ENCODE assay signal across 8 cellular contexts in genomic region chr2:40448476-40449079, GRCh38. TPM values are rescaled to one million over a fixed set of nuclear protein-coding genes. Genes with fewer than 3 reads are reported as not detected.
DNase-seq lines count a peak whose midpoint lies in the region; ATAC-seq, FAIRE-seq and TF ChIP-seq lines count a peak whose summit lies in the region.

No MANE protein-coding gene starts in this region.

- intact Hi-C loops in OCI-LY7 (cut with micrococcal nuclease; ENCODE audit: unreplicated experiment): loop anchor here (2.0 to 5.0 kb wide), 4 partner anchors 104 to 536 kb away; no protein-coding TSS in a partner anchor
- intact Hi-C loops in activated T-helper 2 cell treated with anti-CD3 and anti-CD28 coated beads, Interferon-gamma antibody, Interleukin-2, Interleukin-4, amounts not matched to agents 10 μg/mL and 5 μg/mL and 100 μg/mL, durations not matched to agents 14 hours and 24 hours and 36 hours (cut with micrococcal nuclease): loop anchor here (5.0 kb wide), 1 partner anchor 104 kb away; no protein-coding TSS in a partner anchor

- no TSS peak for BruUV-seq in OCI-LY7 (replicated peaks; lab: Mats Ljungman, UMichigan)

- CTCF ChIA-PET in OCI-LY7 (lab: Charles Lee; ENCODE audit: unreplicated experiment): no interaction called here

- no peaks in the 10 kb centered on the region for H3K9me3 Mint-ChIP-seq in type B pancreatic cell
- no peaks in the 10 kb centered on the region for H3K9me3 Mint-ChIP-seq in activated T-helper 2 cell treated with anti-CD3 and anti-CD28 coated beads, Interferon-gamma antibody, Interleukin-2, Interleukin-4, amounts not matched to agents 10 μg/mL and 5 μg/mL and 100 μg/mL, durations not matched to agents 14 hours and 24 hours and 36 hours

- FAIRE-seq in frontal cortex (lab: Jason Lieb, UNC): no peak

- no peaks in the 10 kb centered on the region for H4K20me1 ChIP-seq in OCI-LY7 (ENCODE audit: insufficient read depth, low read length)

- H3K4me3 Mint-ChIP-seq in type B pancreatic cell: peak overlapping the region; percentile 74
- H3K4me3 Mint-ChIP-seq in activated T-helper 2 cell treated with anti-CD3 and anti-CD28 coated beads, Interferon-gamma antibody, Interleukin-2, Interleukin-4, amounts not matched to agents 10 μg/mL and 5 μg/mL and 100 μg/mL, durations not matched to agents 14 hours and 24 hours and 36 hours (ENCODE audit: low read depth): no peak overlapping the region

- DNase-seq in DMS153 (lab: John Stamatoyannopoulos, UW) (peak; percentile 13), OCI-LY7 (ENCODE audit: low spot score) (peak; percentile 68), foreskin keratinocyte (no peak), type B pancreatic cell (ENCODE audit: extremely low spot score, unreplicated experiment) (no peak), frontal cortex (ENCODE audit: low spot score in 2 of 2) (no peak)
- no peak for DNase-seq in activated T-helper 2 cell treated with anti-CD3 and anti-CD28 coated beads, Interferon-gamma antibody, Interleukin-2, Interleukin-4, amounts not matched to agents 10 μg/mL and 5 μg/mL and 100 μg/mL, durations not matched to agents 14 hours and 24 hours and 36 hours (ENCODE audit: low spot score)

- H3K4me2 ChIP-seq in OCI-LY7 (ENCODE audit: low read length): peak overlapping the region; percentile 76

- no peaks in the 10 kb centered on the region for H3K27me3 ChIP-seq in foreskin keratinocyte

- H3K4me1 ChIP-seq in OCI-LY7 (ENCODE audit: insufficient read depth, low read length, poor library complexity, severe bottlenecking) (peaks cover 45% of the 10 kb centered on the region), foreskin keratinocyte (no peaks in the 10 kb centered on the region)

- H3K36me3 Mint-ChIP-seq in type B pancreatic cell: peaks cover 6% of the 10 kb centered on the region
- peaks cover 3% of the 10 kb centered on the region for H3K36me3 Mint-ChIP-seq in activated T-helper 2 cell treated with anti-CD3 and anti-CD28 coated beads, Interferon-gamma antibody, Interleukin-2, Interleukin-4, amounts not matched to agents 10 μg/mL and 5 μg/mL and 100 μg/mL, durations not matched to agents 14 hours and 24 hours and 36 hours (ENCODE audit: low read depth)

- peak; percentile 40 for ATAC-seq in HG03354 (IDR thresholded peaks at IDR 0.05; ENCODE audit: poor library complexity, severe bottlenecking, unreplicated experiment)
- no peak for ATAC-seq in foreskin keratinocyte
- no peak for ATAC-seq in HG02973 (IDR thresholded peaks at IDR 0.05; ENCODE audit: unreplicated experiment)

- POLR2A ChIA-PET in OCI-LY7 (lab: Charles Lee): interaction anchor here (0.7 to 1.4 kb wide), 9 partner anchors 12 to 385 kb away, joined by 3 to 7 read pairs (median 3); no protein-coding TSS in a partner anchor

- peak; percentile 88 for TF ChIP-seq CTCF in OCI-LY7 (conservative IDR thresholded peaks at IDR 0.05; ENCODE audit: low read length)
- TF ChIP-seq CTCF in foreskin keratinocyte (conservative IDR thresholded peaks at IDR 0.05): peak; percentile 66
- TF ChIP-seq CTCF in type B pancreatic cell (conservative IDR thresholded peaks at IDR 0.05): peak; percentile 74

- H3K9me3 ChIP-seq in OCI-LY7 (ENCODE audit: low read length): no peaks in the 10 kb centered on the region

- no peak overlapping the region for H2AFZ ChIP-seq in OCI-LY7 (ENCODE audit: low read length)

- H3K36me3 ChIP-seq in OCI-LY7 (ENCODE audit: insufficient read depth, low read length): no peaks in the 10 kb centered on the region

- 0 out of 2 replicates have a peak, but pooled peaks cover 3% of the 10 kb centered on the region for H3K79me2 ChIP-seq in OCI-LY7 (ENCODE audit: insufficient read depth, low read depth, low read length)

- peaks cover 26% of the 10 kb centered on the region for H3K4me1 Mint-ChIP-seq in type B pancreatic cell (ENCODE audit: unreplicated experiment)
- peaks cover 25% of the 10 kb centered on the region for H3K4me1 Mint-ChIP-seq in activated T-helper 2 cell treated with anti-CD3 and anti-CD28 coated beads, Interferon-gamma antibody, Interleukin-2, Interleukin-4, amounts not matched to agents 10 μg/mL and 5 μg/mL and 100 μg/mL, durations not matched to agents 14 hours and 24 hours and 36 hours (ENCODE audit: low read depth)

- no peak overlapping the region for H3K4me3 ChIP-seq in OCI-LY7 (ENCODE audit: low read depth, low read length, poor library complexity, severe bottlenecking)

- H3K9me2 ChIP-seq in OCI-LY7 (ENCODE audit: insufficient read depth, low read length): no peaks in the 10 kb centered on the region

- peaks cover 35% of the 10 kb centered on the region for H3K27me3 Mint-ChIP-seq in type B pancreatic cell
- H3K27me3 Mint-ChIP-seq in activated T-helper 2 cell treated with anti-CD3 and anti-CD28 coated beads, Interferon-gamma antibody, Interleukin-2, Interleukin-4, amounts not matched to agents 10 μg/mL and 5 μg/mL and 100 μg/mL, durations not matched to agents 14 hours and 24 hours and 36 hours (ENCODE audit: low read depth): peaks cover 38% of the 10 kb centered on the region

- no peak overlapping the region for H3K27ac Mint-ChIP-seq in type B pancreatic cell
- H3K27ac Mint-ChIP-seq in activated T-helper 2 cell treated with anti-CD3 and anti-CD28 coated beads, Interferon-gamma antibody, Interleukin-2, Interleukin-4, amounts not matched to agents 10 μg/mL and 5 μg/mL and 100 μg/mL, durations not matched to agents 14 hours and 24 hours and 36 hours: no peak overlapping the region

- H3K27ac ChIP-seq in OCI-LY7 (ENCODE audit: low read depth, low read length, poor library complexity, severe bottlenecking): no peak overlapping the region
- H3K27ac ChIP-seq in foreskin keratinocyte: no peak overlapping the region

RNA-seq across cellular contexts. Expression of gene SLC8A1, which starts 3.3 kb away (rescaled TPM):
- total RNA-seq in OCI-LY7 (2014; rRNA removed; shearing (Covaris generic)): 5.0 and 7.3 TPM in 2 replicates
- 3.6 and 4.7 TPM in 2 replicates for total RNA-seq in OCI-LY7 (2022)
- total RNA-seq in foreskin keratinocyte: 19.9 and 20.4 TPM in 2 replicates
- 0.64 and 0.96 TPM in 2 replicates for polyA plus RNA-seq in foreskin keratinocyte
- total RNA-seq in type B pancreatic cell (ENCODE audit: low replicate concordance): 21.7 and 42.1 TPM in 2 replicates
- total RNA-seq in activated T-helper 2 cell treated with anti-CD3 and anti-CD28 coated beads, Interferon-gamma antibody, Interleukin-2, Interleukin-4, amounts not matched to agents 10 μg/mL and 5 μg/mL and 100 μg/mL, durations not matched to agents 14 hours and 24 hours and 36 hours: 5.5 and 5.7 TPM in 2 replicates
- 187 TPM for total RNA-seq in frontal cortex

Comparison
In these comparisons a context has a peak if more than half of its experiments do, and no peak if none do; other contexts are left out.
1. DNase-seq: peak in DMS153 (single experiment) and OCI-LY7 (single experiment); none in foreskin keratinocyte (0 of 2), type B pancreatic cell (single experiment), activated T-helper 2 cell treated with anti-CD3 and anti-CD28 coated beads, Interferon-gamma antibody, Interleukin-2, Interleukin-4, amounts not matched to agents 10 μg/mL and 5 μg/mL and 100 μg/mL, durations not matched to agents 14 hours and 24 hours and 36 hours (single experiment) and frontal cortex (0 of 2).
2. Peak in every context shown above with its lines, with median percentiles within 50 percentile points of each other: CTCF ChIP-seq.